34 cellular contexts compared by ENCODE assay signal in the genomic region with DNA sequence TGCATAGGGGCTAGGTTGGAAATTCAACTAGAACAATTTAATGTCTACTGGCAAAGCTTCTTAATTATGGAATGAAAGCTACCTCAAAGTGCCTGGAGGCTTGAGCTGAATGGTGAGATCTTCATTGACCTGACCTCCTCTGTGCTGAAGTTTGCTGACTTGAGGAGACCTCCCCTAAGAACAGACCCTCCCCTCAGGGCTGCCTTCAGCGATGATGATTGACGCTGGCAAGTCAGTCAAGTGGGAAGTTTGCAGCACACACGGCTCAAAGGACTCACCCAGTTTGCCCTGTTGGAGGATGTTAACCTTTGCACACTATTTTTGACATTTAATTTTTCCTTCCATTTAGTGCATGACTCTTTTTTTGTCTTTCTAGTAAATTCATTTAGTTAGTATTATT.
"Had no signal": no experiment of that assay in that cellular context is flagged by ENCODE, and none has a peak within 500 bp of the region (broad histone marks: within the 10 kb centered on the region; RNA-seq: fewer than 3 reads in every experiment).

No MANE protein-coding gene starts in this region.

- FAIRE-seq: astrocyte, bronchial epithelial cell had no signal

- H3K27ac ChIP-seq: adrenal gland, ascending aorta, body of pancreas, brain microvascular endothelial cell, breast epithelium, cardiac muscle cell had no signal

- H3K27me3 ChIP-seq: adrenal gland, ascending aorta, body of pancreas, brain microvascular endothelial cell, breast epithelium, cardiac muscle cell had no signal

- DNase-seq: activated effector memory CD4-positive, alpha-beta T cell treated with anti-CD3 and anti-CD28 coated beads, Interleukin-2, amount 50 U/mL, for 16 hours; activated effector memory CD4-positive, alpha-beta T cell treated with Interleukin-2 at 50 U/mL for 16 hours; activated gamma-delta T cell; activated gamma-delta T cell treated with Interleukin-2 at 50 U/mL for 16 hours; activated naive CD4-positive, alpha-beta T cell; activated naive CD4-positive, alpha-beta T cell treated with anti-CD3 and anti-CD28 coated beads for 36 hours; activated naive CD4-positive, alpha-beta T cell treated with anti-CD3 and anti-CD28 coated beads, Interleukin-2, amount 10 ng/mL, durations not matched to agents 7 days and 5 days; activated naive CD4-positive, alpha-beta T cell treated with anti-CD3 and anti-CD28 coated beads, Interleukin-2, amount 50 U/mL, for 16 hours; activated naive CD4-positive, alpha-beta T cell treated with Interleukin-2 at 50 U/mL for 16 hours; activated naive CD8-positive, alpha-beta T cell treated with anti-CD3 and anti-CD28 coated beads for 36 hours; activated naive CD8-positive, alpha-beta T cell treated with anti-CD3 and anti-CD28 coated beads, Interleukin-2, amount 10 ng/mL, durations not matched to agents 7 days and 5 days; activated naive CD8-positive, alpha-beta T cell treated with anti-CD3 and anti-CD28 coated beads, Interleukin-2, amount 50 U/mL, for 24 hours; activated T-cell treated with anti-CD3 and anti-CD28 coated beads, Interleukin-2, amount 50 U/mL, for 1 hour; activated T-cell treated with anti-CD3 and anti-CD28 coated beads, Interleukin-2, amount 50 U/mL, for 24 hours; activated T-cell treated with anti-CD3 and anti-CD28 coated beads, Interleukin-2, amount 50 U/mL, for 4 hours; activated T-cell treated with anti-CD3 and anti-CD28 coated beads, Interleukin-2, amount 50 U/mL, for 48 hours; activated T-cell treated with anti-CD3 and anti-CD28 coated beads, Interleukin-2, amount 50 U/mL, for 72 hours; adrenal gland; amniotic stem cell; amygdala; anterior cingulate cortex; aorta; body of pancreas; brain microvascular endothelial cell; caudate nucleus; central memory CD4-positive, alpha-beta T cell; cerebellar nuclear complex had no signal

- H3K36me3 ChIP-seq: adrenal gland, ascending aorta, brain microvascular endothelial cell, breast epithelium, cardiac muscle cell had no signal

- H3K4me3 ChIP-seq: adrenal gland, ascending aorta, body of pancreas, breast epithelium, cardiac muscle cell had no signal

- H3K4me1 ChIP-seq: adrenal gland, ascending aorta, body of pancreas, breast epithelium had no signal

- ATAC-seq: activated naive CD4-positive, alpha-beta T cell treated with anti-CD3 and anti-CD28 coated beads, Interleukin-2, amount 50 U/mL, for 72 hours; activated naive CD8-positive, alpha-beta T cell treated with anti-CD3 and anti-CD28 coated beads, Interleukin-2, amount 50 U/mL, for 24 hours; activated T-cell treated with anti-CD3 and anti-CD28 coated beads, Interleukin-2, amount 50 U/mL, for 4 hours; activated T-cell treated with anti-CD3 and anti-CD28 coated beads, Interleukin-2, amount 50 U/mL, for 72 hours; activated T-helper 17 cell treated with anti-CD3 and anti-CD28 coated beads, Interleukin-2, amount 50 U/mL, for 72 hours; body of pancreas had no signal

- H3K9me3 ChIP-seq: adrenal gland, ascending aorta, body of pancreas, breast epithelium had no signal
